ENCODE assay signal across 11 cellular contexts in genomic region chr6:96907498-96907897, GRCh38. TPM values are rescaled to one million over a fixed set of nuclear protein-coding genes. Genes with fewer than 3 reads are reported as not detected.
DNase-seq lines count a peak whose midpoint lies in the region; ATAC-seq, FAIRE-seq and TF ChIP-seq lines count a peak whose summit lies in the region.
"Had no signal": no experiment of that assay in that cellular context is flagged by ENCODE, and none has a peak within 500 bp of the region (broad histone marks: within the 10 kb centered on the region; RNA-seq: fewer than 3 reads in every experiment).

No MANE protein-coding gene starts in this region.

- H3K4me3 Mint-ChIP-seq in natural killer cell treated with Interleukin-12 subunit alpha and Interleukin-12 subunit beta and Interleukin-15 and Interleukin-18, amount 100 ng/mL, for 72 hours, result peak overlapping the region; percentile 30
- no peak overlapping the region for H3K4me3 Mint-ChIP-seq in natural killer cell
- H3K4me3 Mint-ChIP-seq in activated T-cell treated with anti-CD3 and anti-CD28 coated beads, Interleukin-2, amount 50 U/mL, for 4 hours, result no peak overlapping the region
- no peak overlapping the region for H3K4me3 Mint-ChIP-seq in WTC11
- H3K4me3 Mint-ChIP-seq: T-helper 1 cell treated with Interleukin-12 subunit alpha and Interleukin-12 subunit beta and Interleukin-4 antibody, amounts not matched to agents 30 μg/mL and 1 μg/mL, for 36 hours had no signal

- H3K4me1 Mint-ChIP-seq in natural killer cell treated with Interleukin-12 subunit alpha and Interleukin-12 subunit beta and Interleukin-15 and Interleukin-18, amount 100 ng/mL, for 72 hours (ENCODE audit: low read depth in 2 of 2), result peaks cover 15 to 25% of the 10 kb centered on the region in 2 donors
- no peaks in the 10 kb centered on the region for H3K4me1 Mint-ChIP-seq in natural killer cell
- H3K4me1 Mint-ChIP-seq in activated T-cell treated with anti-CD3 and anti-CD28 coated beads, Interleukin-2, amount 50 U/mL, for 4 hours (ENCODE audit: low read depth), result peaks cover 9% of the 10 kb centered on the region
- peaks cover 12% of the 10 kb centered on the region for H3K4me1 Mint-ChIP-seq in WTC11

- H3K4me3 ChIP-seq in testis, result no peak overlapping the region
- H3K4me3 ChIP-seq: BLaER1 had no signal

- peaks cover 34 to 61% of the 10 kb centered on the region in 2 donors for H3K27me3 Mint-ChIP-seq in natural killer cell treated with Interleukin-12 subunit alpha and Interleukin-12 subunit beta and Interleukin-15 and Interleukin-18, amount 100 ng/mL, for 72 hours
- H3K27me3 Mint-ChIP-seq in natural killer cell (ENCODE audit: low read depth in 2 of 2), result peaks cover 39 to 57% of the 10 kb centered on the region in 2 donors
- H3K27me3 Mint-ChIP-seq in activated T-cell treated with anti-CD3 and anti-CD28 coated beads, Interleukin-2, amount 50 U/mL, for 4 hours (ENCODE audit: low read depth), result peaks cover 26% of the 10 kb centered on the region
- H3K27me3 Mint-ChIP-seq in WTC11 (ENCODE audit: low read depth), result peaks cover 4% of the 10 kb centered on the region

- 59 to 62% methylated on average over 2 of the region's 2 CpGs for WGBS in testis, 2 donors

- CTCF ChIA-PET in WTC11 (lab: Charles Lee), result interaction anchor here (1.5 kb wide), 1 partner anchor 152 kb away, joined by 4 read pairs; no protein-coding TSS in a partner anchor

- FAIRE-seq in RCC 7860 (lab: Jason Lieb, UNC), result no peak
- FAIRE-seq: colon had no signal

- H3K36me3 ChIP-seq in testis (ENCODE audit: low read depth, missing control alignments), result no peaks in the 10 kb centered on the region
- H3K36me3 ChIP-seq: BLaER1 had no signal

- H3K9me3 ChIP-seq in testis, result no peaks in the 10 kb centered on the region
- H3K9me3 ChIP-seq: BLaER1 had no signal

- no peaks in the 10 kb centered on the region for H3K9me3 Mint-ChIP-seq in natural killer cell treated with Interleukin-12 subunit alpha and Interleukin-12 subunit beta and Interleukin-15 and Interleukin-18, amount 100 ng/mL, for 72 hours
- H3K9me3 Mint-ChIP-seq in natural killer cell, result no peaks in the 10 kb centered on the region
- no peaks in the 10 kb centered on the region for H3K9me3 Mint-ChIP-seq in activated T-cell treated with anti-CD3 and anti-CD28 coated beads, Interleukin-2, amount 50 U/mL, for 4 hours
- no peaks in the 10 kb centered on the region for H3K9me3 Mint-ChIP-seq in WTC11
- H3K9me3 Mint-ChIP-seq: T-helper 1 cell treated with Interleukin-12 subunit alpha and Interleukin-12 subunit beta and Interleukin-4 antibody, amounts not matched to agents 30 μg/mL and 1 μg/mL, for 36 hours had no signal

- no peaks in the 10 kb centered on the region for H3K4me1 ChIP-seq in testis

- no peaks in the 10 kb centered on the region for H3K27me3 ChIP-seq in testis
- H3K27me3 ChIP-seq: BLaER1 had no signal

- peak overlapping the region; percentile 36 to 72 for H3K27ac Mint-ChIP-seq in natural killer cell treated with Interleukin-12 subunit alpha and Interleukin-12 subunit beta and Interleukin-15 and Interleukin-18, amount 100 ng/mL, for 72 hours
- H3K27ac Mint-ChIP-seq in natural killer cell (no peak overlapping the region), WTC11 (no peak overlapping the region)
- H3K27ac Mint-ChIP-seq: T-helper 1 cell treated with Interleukin-12 subunit alpha and Interleukin-12 subunit beta and Interleukin-4 antibody, amounts not matched to agents 30 μg/mL and 1 μg/mL, for 36 hours had no signal

- H3K36me3 Mint-ChIP-seq in natural killer cell treated with Interleukin-12 subunit alpha and Interleukin-12 subunit beta and Interleukin-15 and Interleukin-18, amount 100 ng/mL, for 72 hours, result no peaks in the 10 kb centered on the region
- H3K36me3 Mint-ChIP-seq in natural killer cell (no peaks in the 10 kb centered on the region), WTC11 (no peaks in the 10 kb centered on the region)
- no peaks in the 10 kb centered on the region for H3K36me3 Mint-ChIP-seq in activated T-cell treated with anti-CD3 and anti-CD28 coated beads, Interleukin-2, amount 50 U/mL, for 4 hours (ENCODE audit: insufficient read depth)

- peak; percentile 65 for DNase-seq in natural killer cell treated with Interleukin-12 subunit alpha and Interleukin-12 subunit beta and Interleukin-15 and Interleukin-18, amount 100 ng/mL, for 72 hours (ENCODE audit: low spot score)
- DNase-seq in natural killer cell (no peak), testis (peak; percentile 22), DMS53 treated with DMSO at 0.1 percent for 48 hours (lab: John Stamatoyannopoulos, UW; ENCODE audit: unreplicated experiment) (no peak), WTC11 (ENCODE audit: low spot score) (no peak), RCC 7860 (ENCODE audit: low spot score) (no peak)
- DNase-seq in activated T-cell treated with anti-CD3 and anti-CD28 coated beads, Interleukin-2, amount 50 U/mL, for 4 hours, result no peak

- intact Hi-C loops in natural killer cell (cut with micrococcal nuclease) (no loop called here), testis (cut with DNase I; ENCODE audit: low total_unique reads) (loop anchor here (10.0 kb wide), 1 partner anchor 157 kb away; no protein-coding TSS in a partner anchor)

- H3K27ac ChIP-seq in testis, result no peak overlapping the region
- H3K27ac ChIP-seq: BLaER1 had no signal

- TF ChIP-seq CTCF in natural killer cell (IDR thresholded peaks at IDR 0.05) (no peak), testis (IDR thresholded peaks at IDR 0.05) (no peak), WTC11 (IDR thresholded peaks at IDR 0.05) (no peak)

- peak; percentile 95 to 99 for ATAC-seq in natural killer cell treated with Interleukin-12 subunit alpha and Interleukin-12 subunit beta and Interleukin-15 and Interleukin-18, amount 100 ng/mL, for 72 hours
- ATAC-seq in natural killer cell (no peak), HG03025 (IDR thresholded peaks at IDR 0.05; ENCODE audit: low FRiP score, unreplicated experiment) (peak; percentile 98), WTC11 (no peak)
- peak; percentile 98 to 99 for ATAC-seq in activated T-cell treated with anti-CD3 and anti-CD28 coated beads, Interleukin-2, amount 50 U/mL, for 4 hours

- no peak for TF ChIP-seq POLR2A in testis (IDR thresholded peaks at IDR 0.05)

- POLR2A ChIA-PET in WTC11 (lab: Charles Lee), result no interaction called here

TF ChIP-seq in WTC11, 78 proteins besides CTCF, POLR2A, EP300 and RAD21 (continues in another document):
- no peak for TF ChIP-seq HMGA2 (CRISPR knock-in tag; IDR thresholded peaks at IDR 0.05)
- TF ChIP-seq MLX (CRISPR knock-in tag; IDR thresholded peaks at IDR 0.05), result no peak
- TF ChIP-seq CDX4 (CRISPR knock-in tag; IDR thresholded peaks at IDR 0.05; ENCODE audit: borderline replicate concordance), result no peak
- no peak for TF ChIP-seq ZNF317 (CRISPR knock-in tag; IDR thresholded peaks at IDR 0.05; ENCODE audit: borderline replicate concordance, low read depth)
- TF ChIP-seq E2F4 (CRISPR knock-in tag; IDR thresholded peaks at IDR 0.05; ENCODE audit: borderline replicate concordance, low read depth), result no peak
- no peak for TF ChIP-seq GRHL2 (CRISPR knock-in tag; IDR thresholded peaks at IDR 0.05; ENCODE audit: insufficient replicate concordance, severe bottlenecking)
- TF ChIP-seq USF2 (CRISPR knock-in tag; IDR thresholded peaks at IDR 0.05), result no peak
- no peak for TF ChIP-seq CREM (CRISPR knock-in tag; IDR thresholded peaks at IDR 0.05)
- TF ChIP-seq SMAD4 (CRISPR knock-in tag; IDR thresholded peaks at IDR 0.05), result no peak

RNA-seq across cellular contexts. Expression of gene NDUFAF4, which starts 9.8 kb away (rescaled TPM):
- total RNA-seq in natural killer cell treated with Interleukin-12 subunit alpha and Interleukin-12 subunit beta and Interleukin-15 and Interleukin-18, amount 100 ng/mL, for 72 hours, result 10 to 100 TPM; 39.0 to 67.7 TPM
- total RNA-seq in natural killer cell (10 to 100 TPM; 23.8 to 30.9 (median 29.8) TPM), testis (10 to 100 TPM; 19.0 to 19.1 TPM), WTC11 (2021) (59.2 to 75.8 TPM (median 66.3 TPM) in 3 replicates)
- 100 to 1,000 TPM; 110 to 130 (median 115) TPM for total RNA-seq in activated T-cell treated with anti-CD3 and anti-CD28 coated beads, Interleukin-2, amount 50 U/mL, for 4 hours
- polyA plus RNA-seq in testis (ENCODE audit: insufficient read depth, low read depth, low replicate concordance), result 22.2 TPM

RNA-seq across cellular contexts. Expression of gene KLHL32, which starts 17.0 kb away (rescaled TPM):
- total RNA-seq in natural killer cell treated with Interleukin-12 subunit alpha and Interleukin-12 subunit beta and Interleukin-15 and Interleukin-18, amount 100 ng/mL, for 72 hours, result not detected
- under 1 TPM; 0.48 to 0.88 (median 0.80) TPM for total RNA-seq in natural killer cell
- total RNA-seq in activated T-cell treated with anti-CD3 and anti-CD28 coated beads, Interleukin-2, amount 50 U/mL, for 4 hours, result under 1 TPM; 0.11 to 0.20 (median 0.18) TPM
- total RNA-seq in testis, result 1 to 10 TPM; 4.6 to 8.6 TPM
- 2.5 TPM for polyA plus RNA-seq in testis (ENCODE audit: insufficient read depth, low read depth, low replicate concordance)
- 0.30 to 0.57 TPM (median 0.52 TPM) in 3 replicates for total RNA-seq in WTC11 (2021)

Comparison
In these comparisons a context has a peak if more than half of its experiments do, and no peak if none do; other contexts are left out.
1. ATAC-seq: peak in natural killer cell treated with Interleukin-12 subunit alpha and Interleukin-12 subunit beta and Interleukin-15 and Interleukin-18, amount 100 ng/mL, for 72 hours (2 of 2), HG03025 (single experiment) and activated T-cell treated with anti-CD3 and anti-CD28 coated beads, Interleukin-2, amount 50 U/mL, for 4 hours (2 of 2); none in natural killer cell (0 of 3) and WTC11 (single experiment).
2. DNase-seq: peak in natural killer cell treated with Interleukin-12 subunit alpha and Interleukin-12 subunit beta and Interleukin-15 and Interleukin-18, amount 100 ng/mL, for 72 hours (single experiment) and testis (single experiment); none in natural killer cell (single experiment), activated T-cell treated with anti-CD3 and anti-CD28 coated beads, Interleukin-2, amount 50 U/mL, for 4 hours (single experiment), DMS53 treated with DMSO at 0.1 percent for 48 hours (single experiment), WTC11 (single experiment) and RCC 7860 (single experiment).
3. H3K27ac Mint-ChIP-seq: peak in natural killer cell treated with Interleukin-12 subunit alpha and Interleukin-12 subunit beta and Interleukin-15 and Interleukin-18, amount 100 ng/mL, for 72 hours (2 of 2); none in natural killer cell (0 of 2) and WTC11 (single experiment).